38 cellular contexts compared by ENCODE assay signal in genomic region chr15:29422606-29423005, GRCh38.
"Had no signal": no experiment of that assay in that cellular context is flagged by ENCODE, and none has a peak within 500 bp of the region (broad histone marks: within the 10 kb centered on the region; RNA-seq: fewer than 3 reads in every experiment).

No MANE protein-coding gene starts in this region.

- H3K9me3 ChIP-seq: adrenal gland, ascending aorta, body of pancreas, breast epithelium had no signal

- H3K27me3 ChIP-seq: adrenal gland, ascending aorta, body of pancreas, brain microvascular endothelial cell, breast epithelium, cardiac muscle cell had no signal

- H3K27ac ChIP-seq: adrenal gland, ascending aorta, body of pancreas, brain microvascular endothelial cell, breast epithelium, cardiac muscle cell had no signal

- ATAC-seq: activated naive CD4-positive, alpha-beta T cell treated with anti-CD3 and anti-CD28 coated beads, Interleukin-2, amount 50 U/mL, for 72 hours; activated naive CD8-positive, alpha-beta T cell treated with anti-CD3 and anti-CD28 coated beads, Interleukin-2, amount 50 U/mL, for 24 hours; activated T-cell treated with anti-CD3 and anti-CD28 coated beads, Interleukin-2, amount 50 U/mL, for 4 hours; activated T-cell treated with anti-CD3 and anti-CD28 coated beads, Interleukin-2, amount 50 U/mL, for 72 hours; activated T-helper 17 cell treated with anti-CD3 and anti-CD28 coated beads, Interleukin-2, amount 50 U/mL, for 72 hours; body of pancreas had no signal

- H3K4me1 Mint-ChIP-seq: activated naive CD4-positive, alpha-beta T cell treated with anti-CD3 and anti-CD28 coated beads, Interleukin-2, amount 10 ng/mL, durations not matched to agents 7 days and 5 days; activated naive CD4-positive, alpha-beta T cell treated with anti-CD3 and anti-CD28 coated beads, Interleukin-2, amount 50 U/mL, for 24 hours; activated naive CD8-positive, alpha-beta T cell treated with anti-CD3 and anti-CD28 coated beads for 36 hours; activated naive CD8-positive, alpha-beta T cell treated with anti-CD3 and anti-CD28 coated beads, Interleukin-2, amount 10 ng/mL, durations not matched to agents 7 days and 5 days; activated naive CD8-positive, alpha-beta T cell treated with anti-CD3 and anti-CD28 coated beads, Interleukin-2, amount 50 U/mL, for 24 hours; activated T-helper 17 cell treated with anti-CD3 and anti-CD28 coated beads, Interleukin-2, amount 50 U/mL, for 72 hours; central memory CD8-positive, alpha-beta T cell had no signal

- H3K4me3 ChIP-seq: adrenal gland, ascending aorta, body of pancreas, breast epithelium, cardiac muscle cell had no signal

- H3K36me3 Mint-ChIP-seq: activated naive CD4-positive, alpha-beta T cell treated with anti-CD3 and anti-CD28 coated beads, Interleukin-2, amount 10 ng/mL, durations not matched to agents 7 days and 5 days; activated naive CD4-positive, alpha-beta T cell treated with anti-CD3 and anti-CD28 coated beads, Interleukin-2, amount 50 U/mL, for 24 hours; activated naive CD4-positive, alpha-beta T cell treated with anti-CD3 and anti-CD28 coated beads, Interleukin-2, amount 50 U/mL, for 72 hours; activated naive CD8-positive, alpha-beta T cell; activated naive CD8-positive, alpha-beta T cell treated with anti-CD3 and anti-CD28 coated beads for 36 hours; activated naive CD8-positive, alpha-beta T cell treated with anti-CD3 and anti-CD28 coated beads, Interleukin-2, amount 10 ng/mL, durations not matched to agents 7 days and 5 days; brain had no signal

- H3K4me3 Mint-ChIP-seq: activated naive CD4-positive, alpha-beta T cell treated with anti-CD3 and anti-CD28 coated beads for 36 hours; activated naive CD4-positive, alpha-beta T cell treated with anti-CD3 and anti-CD28 coated beads, Interleukin-2, amount 10 ng/mL, durations not matched to agents 7 days and 5 days; activated naive CD4-positive, alpha-beta T cell treated with anti-CD3 and anti-CD28 coated beads, Interleukin-2, amount 50 U/mL, for 24 hours; activated naive CD8-positive, alpha-beta T cell; activated naive CD8-positive, alpha-beta T cell treated with anti-CD3 and anti-CD28 coated beads for 36 hours; activated naive CD8-positive, alpha-beta T cell treated with anti-CD3 and anti-CD28 coated beads, Interleukin-2, amount 10 ng/mL, durations not matched to agents 7 days and 5 days; activated naive CD8-positive, alpha-beta T cell treated with anti-CD3 and anti-CD28 coated beads, Interleukin-2, amount 50 U/mL, for 24 hours; activated T-cell treated with anti-CD3 and anti-CD28 coated beads, Interleukin-2, amount 50 U/mL, for 24 hours; activated T-cell treated with anti-CD3 and anti-CD28 coated beads, Interleukin-2, amount 50 U/mL, for 4 hours; activated T-cell treated with anti-CD3 and anti-CD28 coated beads, Interleukin-2, amount 50 U/mL, for 72 hours; activated T-helper 1 cell treated with anti-CD3 and anti-CD28 coated beads, Interleukin-12 subunit alpha, Interleukin-12 subunit beta, Interleukin-2, Interleukin-4 antibody, amounts not matched to agents 30 ng/mL and 10 ng/mL and 1 ng/mL, durations not matched to agents 14 hours and 24 hours and 36 hours; activated T-helper 17 cell treated with anti-CD3 and anti-CD28 coated beads, Interleukin-2, amount 50 U/mL, for 72 hours; brain; central memory CD8-positive, alpha-beta T cell had no signal

- H3K9me3 Mint-ChIP-seq: activated naive CD4-positive, alpha-beta T cell treated with anti-CD3 and anti-CD28 coated beads for 36 hours; activated naive CD4-positive, alpha-beta T cell treated with anti-CD3 and anti-CD28 coated beads, Interleukin-2, amount 50 U/mL, for 24 hours; activated naive CD8-positive, alpha-beta T cell treated with anti-CD3 and anti-CD28 coated beads for 36 hours; activated naive CD8-positive, alpha-beta T cell treated with anti-CD3 and anti-CD28 coated beads, Interleukin-2, amount 10 ng/mL, durations not matched to agents 7 days and 5 days; activated naive CD8-positive, alpha-beta T cell treated with anti-CD3 and anti-CD28 coated beads, Interleukin-2, amount 50 U/mL, for 24 hours; activated T-cell treated with anti-CD3 and anti-CD28 coated beads, Interleukin-2, amount 50 U/mL, for 24 hours; activated T-cell treated with anti-CD3 and anti-CD28 coated beads, Interleukin-2, amount 50 U/mL, for 4 hours; activated T-helper 1 cell treated with anti-CD3 and anti-CD28 coated beads, Interleukin-12 subunit alpha, Interleukin-12 subunit beta, Interleukin-2, Interleukin-4 antibody, amounts not matched to agents 30 ng/mL and 10 ng/mL and 1 ng/mL, durations not matched to agents 14 hours and 24 hours and 36 hours; activated T-helper 2 cell treated with anti-CD3 and anti-CD28 coated beads, Interferon-gamma antibody, Interleukin-2, Interleukin-4, amounts not matched to agents 10 μg/mL and 5 μg/mL and 100 μg/mL, durations not matched to agents 14 hours and 24 hours and 36 hours; central memory CD8-positive, alpha-beta T cell had no signal

- H3K27ac Mint-ChIP-seq: activated naive CD4-positive, alpha-beta T cell treated with anti-CD3 and anti-CD28 coated beads for 36 hours; activated naive CD4-positive, alpha-beta T cell treated with anti-CD3 and anti-CD28 coated beads, Interleukin-2, amount 10 ng/mL, durations not matched to agents 7 days and 5 days; activated naive CD4-positive, alpha-beta T cell treated with anti-CD3 and anti-CD28 coated beads, Interleukin-2, amount 50 U/mL, for 24 hours; activated naive CD4-positive, alpha-beta T cell treated with anti-CD3 and anti-CD28 coated beads, Interleukin-2, amount 50 U/mL, for 72 hours; activated naive CD8-positive, alpha-beta T cell; activated naive CD8-positive, alpha-beta T cell treated with anti-CD3 and anti-CD28 coated beads for 36 hours; activated naive CD8-positive, alpha-beta T cell treated with anti-CD3 and anti-CD28 coated beads, Interleukin-2, amount 10 ng/mL, durations not matched to agents 7 days and 5 days; activated naive CD8-positive, alpha-beta T cell treated with anti-CD3 and anti-CD28 coated beads, Interleukin-2, amount 50 U/mL, for 24 hours; activated T-cell treated with anti-CD3 and anti-CD28 coated beads, Interleukin-2, amount 50 U/mL, for 24 hours; activated T-cell treated with anti-CD3 and anti-CD28 coated beads, Interleukin-2, amount 50 U/mL, for 72 hours; activated T-helper 1 cell treated with anti-CD3 and anti-CD28 coated beads, Interleukin-12 subunit alpha, Interleukin-12 subunit beta, Interleukin-2, Interleukin-4 antibody, amounts not matched to agents 30 ng/mL and 10 ng/mL and 1 ng/mL, durations not matched to agents 14 hours and 24 hours and 36 hours; activated T-helper 17 cell treated with anti-CD3 and anti-CD28 coated beads, Interleukin-2, amount 50 U/mL, for 72 hours; activated T-helper 2 cell treated with anti-CD3 and anti-CD28 coated beads, Interferon-gamma antibody, Interleukin-2, Interleukin-4, amounts not matched to agents 10 μg/mL and 5 μg/mL and 100 μg/mL, durations not matched to agents 14 hours and 24 hours and 36 hours; brain had no signal

- DNase-seq: activated effector memory CD4-positive, alpha-beta T cell treated with anti-CD3 and anti-CD28 coated beads, Interleukin-2, amount 50 U/mL, for 16 hours; activated effector memory CD4-positive, alpha-beta T cell treated with Interleukin-2 at 50 U/mL for 16 hours; activated gamma-delta T cell; activated gamma-delta T cell treated with Interleukin-2 at 50 U/mL for 16 hours; activated naive CD4-positive, alpha-beta T cell; activated naive CD4-positive, alpha-beta T cell treated with anti-CD3 and anti-CD28 coated beads for 36 hours; activated naive CD4-positive, alpha-beta T cell treated with anti-CD3 and anti-CD28 coated beads, Interleukin-2, amount 10 ng/mL, durations not matched to agents 7 days and 5 days; activated naive CD4-positive, alpha-beta T cell treated with anti-CD3 and anti-CD28 coated beads, Interleukin-2, amount 50 U/mL, for 16 hours; activated naive CD4-positive, alpha-beta T cell treated with Interleukin-2 at 50 U/mL for 16 hours; activated naive CD8-positive, alpha-beta T cell treated with anti-CD3 and anti-CD28 coated beads for 36 hours; activated naive CD8-positive, alpha-beta T cell treated with anti-CD3 and anti-CD28 coated beads, Interleukin-2, amount 10 ng/mL, durations not matched to agents 7 days and 5 days; activated naive CD8-positive, alpha-beta T cell treated with anti-CD3 and anti-CD28 coated beads, Interleukin-2, amount 50 U/mL, for 24 hours; activated T-cell treated with anti-CD3 and anti-CD28 coated beads, Interleukin-2, amount 50 U/mL, for 1 hour; activated T-cell treated with anti-CD3 and anti-CD28 coated beads, Interleukin-2, amount 50 U/mL, for 24 hours; activated T-cell treated with anti-CD3 and anti-CD28 coated beads, Interleukin-2, amount 50 U/mL, for 4 hours; activated T-cell treated with anti-CD3 and anti-CD28 coated beads, Interleukin-2, amount 50 U/mL, for 48 hours; activated T-cell treated with anti-CD3 and anti-CD28 coated beads, Interleukin-2, amount 50 U/mL, for 72 hours; adrenal gland; amniotic stem cell; amygdala; anterior cingulate cortex; aorta; body of pancreas; brain microvascular endothelial cell; caudate nucleus; central memory CD4-positive, alpha-beta T cell; cerebellar nuclear complex had no signal

- H3K36me3 ChIP-seq: adrenal gland, ascending aorta, brain microvascular endothelial cell, breast epithelium, cardiac muscle cell had no signal

- H3K4me1 ChIP-seq: adrenal gland, ascending aorta, body of pancreas, breast epithelium had no signal
